In genomic region chr14:95519699-95520098, GRCh38 we compare ENCODE assay signal across 8 cellular contexts. TPM values are rescaled to one million over a fixed set of nuclear protein-coding genes. Genes with fewer than 3 reads are reported as not detected.
A peak's percentile ranks its signal among the peaks of the same experiment; 100 is the strongest.
DNase-seq lines count a peak whose midpoint lies in the region; ATAC-seq and TF ChIP-seq lines count a peak whose summit lies in the region.

No MANE protein-coding gene starts in this region.

- WGBS in IMR-90 (ENCODE audit: extremely low coverage in 2 of 2, insufficient read length in 1 of 2), 2 experiments: 29% methylated on average over 3 of the region's 6 CpGs; no CpG with 5 or more reads in 1 of the 2 experiments

- H3K79me1 ChIP-seq in IMR-90 (ENCODE audit: low read depth in 1 of 2, low read length in 2 of 2): peaks cover 3 to 41% of the 10 kb centered on the region in 2 experiments; a peak in 2 of 4 replicates

- H3K9ac ChIP-seq in IMR-90 (ENCODE audit: low read depth, low read length): no peak overlapping the region

- H3K9me3 ChIP-seq in A673 (ENCODE audit: low read depth, low read length, poor library complexity, severe bottlenecking) (no peaks in the 10 kb centered on the region), IMR-90 (ENCODE audit: control insufficient read depth, insufficient read depth, low read length) (no peaks in the 10 kb centered on the region)

- H3K27ac Mint-ChIP-seq in Calu3 (ENCODE audit: unreplicated experiment): no peak overlapping the region

- POLR2A ChIA-PET in A673 (lab: Charles Lee; ENCODE audit: low non-redundant PET): no interaction called here
- POLR2A ChIA-PET in IMR-90 (lab: Charles Lee; ENCODE audit: unreplicated experiment): no interaction called here

- peak overlapping the region; percentile 77 for H3K4ac ChIP-seq in IMR-90 (ENCODE audit: low read depth, low read length)

- CTCF ChIA-PET in A673 (lab: Charles Lee): no interaction called here
- CTCF ChIA-PET in IMR-90 (lab: Yijun Ruan, JAX): no interaction called here
- CTCF ChIA-PET in Calu3 (lab: Charles Lee): no interaction called here

- no peak for ATAC-seq in IMR-90 (ENCODE audit: low read depth)
- ATAC-seq in activated CD4-positive, CD25-positive, alpha-beta regulatory T cell treated with anti-CD3 and anti-CD28 coated beads, Interleukin-2, amount 50 U/mL, for 24 hours: peak; percentile 7 to 8
- ATAC-seq in GM18498 (IDR thresholded peaks at IDR 0.05; ENCODE audit: unreplicated experiment): no peak

- TF ChIP-seq POLR2A in IMR-90 (IDR thresholded peaks at IDR 0.05; ENCODE audit: low read depth, low read length): no peak

- peak overlapping the region; percentile 38 for H3K18ac ChIP-seq in IMR-90 (ENCODE audit: low read depth, low read length)

- no peaks in the 10 kb centered on the region for H3K27me3 Mint-ChIP-seq in Calu3 (ENCODE audit: unreplicated experiment)

- H4K8ac ChIP-seq in IMR-90 (ENCODE audit: low read depth in 2 of 2, low read length in 2 of 2): peak overlapping the region; percentile 7 to 64; a peak in 3 of 4 replicates

- peak overlapping the region; percentile 50; the same call in 1 of the 2 replicates for H3K56ac ChIP-seq in IMR-90 (ENCODE audit: extremely low read depth, insufficient read depth, low read length)

- no TSS peak for BruUV-seq in A673 (replicated peaks; lab: Mats Ljungman, UMichigan)
- BruUV-seq in IMR-90 (replicated peaks; lab: Mats Ljungman, UMichigan): no TSS peak
- BruUV-seq in Calu3 (replicated peaks; lab: Mats Ljungman, UMichigan): no TSS peak

- H4K91ac ChIP-seq in IMR-90 (ENCODE audit: insufficient read depth, low read depth, low read length): peak overlapping the region; percentile 69; the same call in 1 of the 2 replicates

- peak overlapping the region; percentile 32 for H3K4me2 ChIP-seq in IMR-90 (ENCODE audit: low read depth, low read length)

- peak overlapping the region; percentile 41; the same call in 1 of the 2 replicates for H3K23ac ChIP-seq in IMR-90 (ENCODE audit: low read depth, low read length)

- TF ChIP-seq CTCF in A673 (conservative IDR thresholded peaks at IDR 0.05; ENCODE audit: low read depth, low read length) (no peak), IMR-90 (conservative IDR thresholded peaks at IDR 0.05; ENCODE audit: low read depth, low read length) (no peak), choroid plexus epithelial cell (conservative IDR thresholded peaks at IDR 0.05; ENCODE audit: low read depth, low read length) (no peak), Calu3 (IDR thresholded peaks at IDR 0.05; ENCODE audit: unreplicated experiment) (no peak)

- H4K20me1 ChIP-seq in IMR-90 (ENCODE audit: insufficient read depth, low read length): no peaks in the 10 kb centered on the region

- H2AK5ac ChIP-seq in IMR-90 (ENCODE audit: low read depth, low read length): no peak overlapping the region

- peak; percentile 88 for DNase-seq in A673 (ENCODE audit: low spot score)
- DNase-seq in IMR-90: peak; percentile 77
- peak; percentile 79 for DNase-seq in choroid plexus epithelial cell (ENCODE audit: low read depth)
- peak; percentile 59 for DNase-seq in pons (ENCODE audit: low spot score)
- no peak for DNase-seq in COLO668 (lab: John Stamatoyannopoulos, UW; ENCODE audit: unreplicated experiment)
- DNase-seq in Calu3: no peak

- peak overlapping the region; percentile 78 for H2BK120ac ChIP-seq in IMR-90 (ENCODE audit: low read depth, low read length)

- H3K36me3 ChIP-seq in A673 (ENCODE audit: insufficient read depth, low read length, poor library complexity, severe bottlenecking) (no peaks in the 10 kb centered on the region), IMR-90 (ENCODE audit: control insufficient read depth, insufficient read depth, low read length) (no peaks in the 10 kb centered on the region)

- intact Hi-C loops in A673 (cut with micrococcal nuclease; ENCODE audit: unreplicated experiment): no loop called here
- intact Hi-C loops in IMR-90 (cut with micrococcal nuclease): loop anchor here (1.0 kb wide), 1 partner anchor 11 kb away; no protein-coding TSS in a partner anchor
- intact Hi-C loops in Calu3 (cut with micrococcal nuclease; ENCODE audit: unreplicated experiment): no loop called here

- peak overlapping the region; percentile 41; the same call in 1 of the 2 replicates for H4K5ac ChIP-seq in IMR-90 (ENCODE audit: low read depth, low read length)

- no peak overlapping the region for H3K4me3 Mint-ChIP-seq in Calu3 (ENCODE audit: low read depth, unreplicated experiment)

- peaks cover 39% of the 10 kb centered on the region for H3K4me1 Mint-ChIP-seq in Calu3 (ENCODE audit: low read depth, unreplicated experiment)

- H2BK15ac ChIP-seq in IMR-90 (ENCODE audit: low read depth, low read length): peak overlapping the region; percentile 55; the same call in 2 of the 3 replicates

- H2BK5ac ChIP-seq in IMR-90 (ENCODE audit: low read depth, low read length, poor library complexity, severe bottlenecking): peak overlapping the region; percentile 47

- H3K4me3 ChIP-seq in A673 (ENCODE audit: low read depth, low read length, poor library complexity, severe bottlenecking) (no peak overlapping the region), IMR-90 (ENCODE audit: insufficient read depth, low read depth, low read length) (no peak overlapping the region), choroid plexus epithelial cell (ENCODE audit: low read depth, low read length) (no peak overlapping the region)

- H3K9me1 ChIP-seq in IMR-90 (ENCODE audit: insufficient read depth, low read length): peaks cover 32% of the 10 kb centered on the region

- TF ChIP-seq RAD21 in IMR-90 (IDR thresholded peaks at IDR 0.05; ENCODE audit: low read length): no peak

- peak overlapping the region; percentile 47; the same call in 1 of the 2 replicates for H3K14ac ChIP-seq in IMR-90 (replicated peaks; ENCODE audit: low read depth, low read length)

- H3K27ac ChIP-seq in A673 (ENCODE audit: low read depth, low read length, poor library complexity, severe bottlenecking): peak overlapping the region; percentile 87
- no peak overlapping the region for H3K27ac ChIP-seq in IMR-90 (ENCODE audit: insufficient read depth, low read length)

- H3K27me3 ChIP-seq in A673 (replicated peaks; ENCODE audit: insufficient read depth, low read depth, low read length, poor library complexity): no peaks in the 10 kb centered on the region
- no peaks in the 10 kb centered on the region for H3K27me3 ChIP-seq in IMR-90 (ENCODE audit: control insufficient read depth, insufficient read depth, low read length)

- H2AFZ ChIP-seq in IMR-90 (replicated peaks; ENCODE audit: low read length, poor library complexity): peak overlapping the region; percentile 47

- H2BK20ac ChIP-seq in IMR-90 (ENCODE audit: low read depth, low read length): peak overlapping the region; percentile 91; the same call in 1 of the 2 replicates

- H2AK9ac ChIP-seq in IMR-90 (replicated peaks; ENCODE audit: low read depth, low read length, poor library complexity): peak overlapping the region; percentile 26

- H3K4me1 ChIP-seq in A673 (ENCODE audit: insufficient read depth, low read length, poor library complexity, severe bottlenecking): peaks cover 83% of the 10 kb centered on the region
- peaks cover 48% of the 10 kb centered on the region for H3K4me1 ChIP-seq in IMR-90 (ENCODE audit: control insufficient read depth, insufficient read depth, low read length)

- dilution Hi-C loops in IMR-90 (cut with HindIII; ENCODE audit: low sequenced_read_pairs, unreplicated experiment): no loop called here

- in situ Hi-C loops in IMR-90 (cut with MboI; ENCODE audit: low sequenced_read_pairs): loop anchor here (25.0 kb wide), 1 partner anchor 382 kb away; no protein-coding TSS in a partner anchor

- H3K36me3 Mint-ChIP-seq in Calu3 (ENCODE audit: insufficient read depth, unreplicated experiment): peaks cover 5% of the 10 kb centered on the region

- H3K9me3 Mint-ChIP-seq in Calu3 (ENCODE audit: low read depth, unreplicated experiment): no peaks in the 10 kb centered on the region

TF ChIP-seq in IMR-90, 13 proteins besides CTCF, POLR2A, EP300 and RAD21:
- TF ChIP-seq SMC3 (IDR thresholded peaks at IDR 0.05; ENCODE audit: low read depth, low read length) (no peak), CEBPB (IDR thresholded peaks at IDR 0.05; ENCODE audit: low read depth, low read length) (peak; percentile 90), USF2 (IDR thresholded peaks at IDR 0.05; ENCODE audit: low read depth, low read length) (no peak), RFX5 (IDR thresholded peaks at IDR 0.05; ENCODE audit: low read depth, low read length) (no peak), NFE2L2 (IDR thresholded peaks at IDR 0.05; ENCODE audit: low read depth, low read length) (no peak), CHD1 (IDR thresholded peaks at IDR 0.05; ENCODE audit: low read depth, low read length) (no peak), MAZ (IDR thresholded peaks at IDR 0.05; ENCODE audit: borderline replicate concordance, low read depth, low read length) (no peak), FOS (IDR thresholded peaks at IDR 0.05; ENCODE audit: low read depth, low read length) (peak; percentile 56; the same call in 1 of the 2 replicates)

RNA-seq across cellular contexts. Expression of gene SYNE3, which starts 3.2 kb away (rescaled TPM):
- total RNA-seq in A673 (2021) (6.3 and 6.4 TPM in 2 replicates), IMR-90 (2012; rRNA removed) (5.0 TPM in 2 replicates), Calu3 (2022) (0.97 and 1.1 TPM in 2 replicates)
- 2.9 and 3.1 TPM in 2 replicates for polyA plus RNA-seq in IMR-90 (2012; rRNA removed)
- 1.9 and 2.6 TPM in 2 replicates for polyA plus RNA-seq in IMR-90 (2012; cell fraction: cytosol; rRNA removed)
- polyA plus RNA-seq in IMR-90 (2012; cell fraction: nucleus; rRNA removed; ENCODE audit: low replicate concordance): 6.1 and 7.9 TPM in 2 replicates

RNA-seq across cellular contexts. Expression of gene GLRX5, which starts 15.2 kb away (rescaled TPM):
- total RNA-seq in A673 (2021): 63.5 and 68.8 TPM in 2 replicates
- 32.4 and 59.2 TPM in 2 replicates for total RNA-seq in IMR-90 (2012; rRNA removed)
- 31.7 and 40.4 TPM in 2 replicates for polyA plus RNA-seq in IMR-90 (2012; rRNA removed)
- polyA plus RNA-seq in IMR-90 (2012; cell fraction: cytosol; rRNA removed): 13.3 and 15.9 TPM in 2 replicates
- polyA plus RNA-seq in IMR-90 (2012; cell fraction: nucleus; rRNA removed; ENCODE audit: low replicate concordance): 5.0 and 14.4 TPM in 2 replicates
- total RNA-seq in Calu3 (2022): 54.8 and 58.0 TPM in 2 replicates

Comparison
In these comparisons a context has a peak if more than half of its experiments do, and no peak if none do; other contexts are left out.
1. DNase-seq: peak in A673 (single experiment), IMR-90 (single experiment), choroid plexus epithelial cell (single experiment) and pons (single experiment); none in COLO668 (single experiment) and Calu3 (single experiment).
2. ATAC-seq: peak in activated CD4-positive, CD25-positive, alpha-beta regulatory T cell treated with anti-CD3 and anti-CD28 coated beads, Interleukin-2, amount 50 U/mL, for 24 hours (2 of 2); none in IMR-90 (single experiment) and GM18498 (single experiment).